ENCODE assay signal across 19 cellular contexts in genomic region chr6:148805767-148806166, GRCh38.
"Had no signal": no experiment of that assay in that cellular context is flagged by ENCODE, and none has a peak within 500 bp of the region (broad histone marks: within the 10 kb centered on the region; RNA-seq: fewer than 3 reads in every experiment).

No MANE protein-coding gene starts in this region.

- H3K4me3 Mint-ChIP-seq: activated T-cell treated with anti-CD3 and anti-CD28 coated beads, Interleukin-2, amount 50 U/mL, for 72 hours; central memory CD8-positive, alpha-beta T cell; nephron; T-helper 2 cell treated with Interferon-gamma antibody and Interleukin-4, amounts not matched to agents 5 μg/mL and 100 μg/mL, for 36 hours had no signal

- H3K4me1 ChIP-seq: ascending aorta, colonic mucosa, uterus had no signal

- ATAC-seq: activated T-cell treated with anti-CD3 and anti-CD28 coated beads, Interleukin-2, amount 50 U/mL, for 72 hours; left cardiac atrium had no signal

- H3K9me3 Mint-ChIP-seq: activated T-cell treated with anti-CD3 and anti-CD28 coated beads, Interleukin-2, amount 50 U/mL, for 72 hours; central memory CD8-positive, alpha-beta T cell; T-helper 2 cell treated with Interferon-gamma antibody and Interleukin-4, amounts not matched to agents 5 μg/mL and 100 μg/mL, for 36 hours had no signal

- DNase-seq: activated CD4-positive, alpha-beta T cell treated with anti-CD3 and anti-CD28 coated beads, Interleukin-2, amount 50 U/mL, for 4 hours; activated effector memory CD4-positive, alpha-beta T cell treated with anti-CD3 and anti-CD28 coated beads, Interleukin-2, amount 50 U/mL, for 16 hours; activated naive CD4-positive, alpha-beta T cell treated with anti-CD3 and anti-CD28 coated beads, Interleukin-2, amount 50 U/mL, for 16 hours; activated T-cell treated with anti-CD3 and anti-CD28 coated beads, Interleukin-2, amount 50 U/mL, for 72 hours; colonic mucosa; left cardiac atrium; midbrain; posterior cingulate gyrus; stimulated activated CD4-positive, alpha-beta T cell treated with anti-CD3 and anti-CD28 coated beads, Interleukin-12 subunit alpha, Interleukin-12 subunit beta, amount 100 ng/mL, for 4 hours; stimulated activated CD4-positive, alpha-beta T cell treated with anti-CD3 and anti-CD28 coated beads, Interleukin-1b, Interleukin-23, amount 100 ng/mL, for 48 hours; stimulated activated CD8-positive, alpha-beta memory T cell treated with anti-CD3 and anti-CD28 coated beads, Interleukin-4, amount 100 ng/mL, for 48 hours; stimulated activated naive CD4-positive, alpha-beta T cell; uterus had no signal

- H3K27me3 Mint-ChIP-seq: central memory CD8-positive, alpha-beta T cell had no signal

- H3K27me3 ChIP-seq: ascending aorta, colonic mucosa, tibial nerve, uterus had no signal

- H3K4me3 ChIP-seq: ascending aorta, colonic mucosa, lung, tibial nerve, uterus had no signal

- H3K27ac ChIP-seq: ascending aorta, colonic mucosa, tibial nerve had no signal

- H3K27ac Mint-ChIP-seq: activated T-cell treated with anti-CD3 and anti-CD28 coated beads, Interleukin-2, amount 50 U/mL, for 72 hours; nephron; T-helper 2 cell treated with Interferon-gamma antibody and Interleukin-4, amounts not matched to agents 5 μg/mL and 100 μg/mL, for 36 hours had no signal

- H3K36me3 ChIP-seq: ascending aorta, colonic mucosa, tibial nerve, uterus had no signal

- H3K9me3 ChIP-seq: ascending aorta, colonic mucosa, tibial nerve, uterus had no signal
